Comparison of ENCODE assay signal across 1 cellular context in genomic region chr1:18618546-18619466, GRCh38.
TF ChIP-seq lines count a peak whose summit lies in the region.

No MANE protein-coding gene starts in this region.

TF ChIP-seq in HEK293, 187 proteins besides CTCF, POLR2A, EP300 and RAD21 (continued from another document):
- TF ChIP-seq PRDM10 (tag by site-specific recombination; IDR thresholded peaks at IDR 0.05): peak; percentile 31; the same call in 1 of the 2 replicates
